Comparison of ENCODE assay signal across 27 cellular contexts in genomic region chr1:154801612-154802011, GRCh38.
"Had no signal": no experiment of that assay in that cellular context is flagged by ENCODE, and none has a peak within 500 bp of the region (broad histone marks: within the 10 kb centered on the region; RNA-seq: fewer than 3 reads in every experiment).

No MANE protein-coding gene starts in this region.

- H3K27me3 ChIP-seq: neural progenitor cell, right atrium auricular region, testis had no signal

- H3K4me1 ChIP-seq: esophagus squamous epithelium, prostate gland, testis, tibial artery had no signal

- H3K27ac Mint-ChIP-seq: immature natural killer cell; mesothelial cell of epicardium; naive thymus-derived CD8-positive, alpha-beta T cell; neural progenitor cell; stimulated activated memory B cell treated with anti-CD40 and anti-IgM and Interleukin-4, amounts not matched to agents 10 μg/mL and 1 μg/mL and 100 μg/mL, for 72 hours; type B pancreatic cell had no signal

- H3K4me1 Mint-ChIP-seq: immature natural killer cell; mesothelial cell of epicardium; naive thymus-derived CD8-positive, alpha-beta T cell had no signal

- H2AFZ ChIP-seq: neural progenitor cell had no signal

- H3K9ac ChIP-seq: neural progenitor cell had no signal

- H3K9me3 ChIP-seq: esophagus squamous epithelium, mucosa of descending colon, prostate gland, right atrium auricular region, spleen, testis, tibial artery had no signal

- H3K36me3 Mint-ChIP-seq: immature natural killer cell; mesothelial cell of epicardium; naive thymus-derived CD8-positive, alpha-beta T cell; neural progenitor cell; stimulated activated memory B cell treated with anti-CD40 and anti-IgM and Interleukin-4, amounts not matched to agents 10 μg/mL and 1 μg/mL and 100 μg/mL, for 72 hours; type B pancreatic cell had no signal

- H3K36me3 ChIP-seq: esophagus squamous epithelium, neural progenitor cell, prostate gland, right atrium auricular region, spleen, tibial artery had no signal

- H3K4me3 ChIP-seq: coronary artery, esophagus squamous epithelium, mucosa of descending colon, neural progenitor cell, prostate gland, right atrium auricular region, spleen, testis, tibial artery had no signal

- DNase-seq: dermis blood vessel endothelial cell; effector memory CD4-positive, alpha-beta T cell; erythroblast; esophagus squamous epithelium; hypothalamus; immature natural killer cell; islet precursor cell; mesenchymal stem cell; naive thymus-derived CD8-positive, alpha-beta T cell; nucleus accumbens; spleen; stimulated activated CD4-positive, alpha-beta T cell treated with anti-CD3 and anti-CD28 coated beads, Interleukin-4, amount 100 ng/mL, for 4 hours; stimulated activated naive CD8-positive, alpha-beta T cell treated with anti-CD3 and anti-CD28 coated beads, Interleukin-15, Interleukin-2, amounts not matched to agents 100 U/mL and 50 U/mL, for 24 hours; substantia nigra; testis; tibial artery had no signal

- H3K27ac ChIP-seq: coronary artery, esophagus squamous epithelium, neural progenitor cell, prostate gland, right atrium auricular region, spleen, testis, tibial artery had no signal

- H3K9me3 Mint-ChIP-seq: mesothelial cell of epicardium; naive thymus-derived CD8-positive, alpha-beta T cell; neural progenitor cell; stimulated activated memory B cell treated with anti-CD40 and anti-IgM and Interleukin-4, amounts not matched to agents 10 μg/mL and 1 μg/mL and 100 μg/mL, for 72 hours; type B pancreatic cell had no signal

- ATAC-seq: left lobe of liver; mucosa of descending colon; naive thymus-derived CD8-positive, alpha-beta T cell; sciatic nerve; stimulated activated memory B cell treated with anti-CD40 and anti-IgM and Interleukin-4, amounts not matched to agents 10 μg/mL and 1 μg/mL and 100 μg/mL, for 72 hours; stimulated activated naive CD8-positive, alpha-beta T cell treated with anti-CD3 and anti-CD28 coated beads, Interleukin-15, Interleukin-2, amounts not matched to agents 100 U/mL and 50 U/mL, for 24 hours had no signal

- H3K4me2 ChIP-seq: neural progenitor cell had no signal

- FAIRE-seq: frontal cortex had no signal

- H3K4me3 Mint-ChIP-seq: immature natural killer cell; mesothelial cell of epicardium; naive thymus-derived CD8-positive, alpha-beta T cell; neural progenitor cell; stimulated activated memory B cell treated with anti-CD40 and anti-IgM and Interleukin-4, amounts not matched to agents 10 μg/mL and 1 μg/mL and 100 μg/mL, for 72 hours; type B pancreatic cell had no signal
